ENCODE assay signal across 7 cellular contexts in genomic region chr2:9703085-9703641, GRCh38.
DNase-seq lines count a peak whose midpoint lies in the region; ATAC-seq and TF ChIP-seq lines count a peak whose summit lies in the region.

No MANE protein-coding gene starts in this region.

- WGBS in right lobe of liver (ENCODE audit: insufficient coverage, low coverage, low lambda C conversion rate, missing lambda C conversion rate): 44% methylated on average over 2 of the region's 10 CpGs

- no peaks in the 10 kb centered on the region for H3K27me3 ChIP-seq in right lobe of liver

- DNase-seq in HS-5 (ENCODE audit: low read depth) (peak; percentile 88), anterior cingulate cortex (lab: John Stamatoyannopoulos, UW) (peak in 36 of 58 donors; percentile 5 to 70 (median 37)), right lobe of liver (no peak), cortex of kidney (lab: John Stamatoyannopoulos, UW) (no peak), NOMO-1 treated with dmso at 0.1 percent for 144 hours (lab: John Stamatoyannopoulos, UW; ENCODE audit: unreplicated experiment) (no peak)
- DNase-seq in T-helper 2 cell treated with Interferon-gamma antibody and Interleukin-4, amounts not matched to agents 5 μg/mL and 100 μg/mL, for 36 hours (ENCODE audit: low spot score): peak; percentile 87
- DNase-seq in stimulated activated CD8-positive, alpha-beta memory T cell treated with anti-CD3 and anti-CD28 coated beads, Interleukin-7, amount 100 ng/mL, for 48 hours (ENCODE audit: extremely low read depth in 1 of 2, low read depth in 1 of 2): peak; percentile 76 to 93

- no peak overlapping the region for H3K4me3 ChIP-seq in right lobe of liver

- TF ChIP-seq POLR2A in right lobe of liver (IDR thresholded peaks at IDR 0.05): no peak

- no peaks in the 10 kb centered on the region for H3K36me3 Mint-ChIP-seq in T-helper 2 cell treated with Interferon-gamma antibody and Interleukin-4, amounts not matched to agents 5 μg/mL and 100 μg/mL, for 36 hours (ENCODE audit: low read depth)

- peak overlapping the region; percentile 70 for H3K27ac Mint-ChIP-seq in T-helper 2 cell treated with Interferon-gamma antibody and Interleukin-4, amounts not matched to agents 5 μg/mL and 100 μg/mL, for 36 hours

- no peak overlapping the region for H3K27ac ChIP-seq in right lobe of liver

- H3K27me3 Mint-ChIP-seq in T-helper 2 cell treated with Interferon-gamma antibody and Interleukin-4, amounts not matched to agents 5 μg/mL and 100 μg/mL, for 36 hours (ENCODE audit: low read depth): no peaks in the 10 kb centered on the region

- no peaks in the 10 kb centered on the region for H3K4me1 ChIP-seq in right lobe of liver

- peak in 3 of 4 donors; percentile 7 to 38 (median 10) for ATAC-seq in right lobe of liver

- TF ChIP-seq CTCF in right lobe of liver (IDR thresholded peaks at IDR 0.05): no peak

- no peaks in the 10 kb centered on the region for H3K36me3 ChIP-seq in right lobe of liver

- no peaks in the 10 kb centered on the region for H3K9me3 ChIP-seq in right lobe of liver

- peak overlapping the region; percentile 14 for H3K4me3 Mint-ChIP-seq in T-helper 2 cell treated with Interferon-gamma antibody and Interleukin-4, amounts not matched to agents 5 μg/mL and 100 μg/mL, for 36 hours

- peaks cover 33% of the 10 kb centered on the region for H3K4me1 Mint-ChIP-seq in T-helper 2 cell treated with Interferon-gamma antibody and Interleukin-4, amounts not matched to agents 5 μg/mL and 100 μg/mL, for 36 hours (ENCODE audit: low read depth)

- intact Hi-C loops in right lobe of liver (cut with DNase I): no loop called here

- peaks cover 4% of the 10 kb centered on the region for H3K9me3 Mint-ChIP-seq in T-helper 2 cell treated with Interferon-gamma antibody and Interleukin-4, amounts not matched to agents 5 μg/mL and 100 μg/mL, for 36 hours

Comparison
In these comparisons a context has a peak if more than half of its experiments do, and no peak if none do; other contexts are left out.
1. DNase-seq: peak in HS-5 (single experiment), T-helper 2 cell treated with Interferon-gamma antibody and Interleukin-4, amounts not matched to agents 5 μg/mL and 100 μg/mL, for 36 hours (single experiment), anterior cingulate cortex (36 of 58) and stimulated activated CD8-positive, alpha-beta memory T cell treated with anti-CD3 and anti-CD28 coated beads, Interleukin-7, amount 100 ng/mL, for 48 hours (2 of 2); none in right lobe of liver (0 of 3), cortex of kidney (single experiment) and NOMO-1 treated with dmso at 0.1 percent for 144 hours (single experiment).